In the genomic region with DNA sequence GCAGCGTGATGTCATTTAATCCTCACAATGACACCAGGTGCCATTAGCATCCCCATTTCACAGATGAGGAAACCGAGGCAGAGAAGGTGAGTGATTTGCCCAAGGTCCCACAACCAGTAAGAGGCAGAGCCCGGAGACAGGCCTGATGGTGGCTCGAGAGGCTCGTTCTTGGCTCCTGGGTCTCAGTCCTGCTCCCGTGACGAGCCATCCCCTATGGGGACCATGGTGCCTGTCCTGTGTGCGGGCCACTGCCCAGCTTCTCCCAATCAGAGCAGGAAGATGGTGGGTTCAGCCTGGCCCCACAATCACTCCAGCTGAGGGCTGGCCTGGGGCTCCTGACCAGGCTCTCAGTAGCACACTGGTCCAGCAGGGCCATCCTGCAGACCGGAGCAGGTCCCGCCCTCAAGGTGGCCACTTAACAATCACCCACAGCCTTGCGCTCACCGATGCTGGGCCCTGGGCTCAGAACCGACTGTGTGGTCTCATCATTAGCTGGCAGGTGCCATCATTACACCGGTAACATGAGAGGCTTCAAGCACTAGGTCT, we compare ENCODE assay signal across 1 cellular context.
TF ChIP-seq lines count a peak whose summit lies in the region.

No MANE protein-coding gene starts in this region.

TF ChIP-seq in HepG2, 621 proteins besides CTCF, POLR2A, EP300 and RAD21:
- TF ChIP-seq ZNF350 (CRISPR knock-in tag; IDR thresholded peaks at IDR 0.05; ENCODE audit: borderline replicate concordance, low read depth) (peak; percentile 18; the same call in 1 of the 2 replicates), ZNF337 (CRISPR knock-in tag; IDR thresholded peaks at IDR 0.05; ENCODE audit: borderline replicate concordance, low read depth) (0 out of 2 replicates have a peak, but pooled peaks have one; percentile 25), NR2F2 (IDR thresholded peaks at IDR 0.05; ENCODE audit: borderline replicate concordance, low read depth) (0 out of 2 replicates have a peak, but pooled peaks have one; percentile 6), ZNF891 (CRISPR knock-in tag; IDR thresholded peaks at IDR 0.05) (peak; percentile 30; the same call in 1 of the 2 replicates), ZMYM2 (CRISPR knock-in tag; IDR thresholded peaks at IDR 0.05) (peak; percentile 58; the same call in 1 of the 2 replicates), CREB1 (IDR thresholded peaks at IDR 0.05) (no peak), CREB1 (CRISPR knock-in tag; IDR thresholded peaks at IDR 0.05) (no peak), ZNF629 (CRISPR knock-in tag; conservative IDR thresholded peaks at IDR 0.05) (peak; percentile 99), IKZF1 (IDR thresholded peaks at IDR 0.05) (no peak), CREM (IDR thresholded peaks at IDR 0.05) (0 out of 2 replicates have a peak, but pooled peaks have one; percentile 0), CREM (CRISPR knock-in tag; IDR thresholded peaks at IDR 0.05) (no peak), ZMYM3 (CRISPR knock-in tag; IDR thresholded peaks at IDR 0.05) (peak; percentile 93), ZC3H13 (CRISPR knock-in tag; IDR thresholded peaks at IDR 0.05) (0 out of 2 replicates have a peak, but pooled peaks have one; percentile 32), HMGA1 (CRISPR knock-in tag; conservative IDR thresholded peaks at IDR 0.05) (no peak), ZSCAN21 (CRISPR knock-in tag; IDR thresholded peaks at IDR 0.05; ENCODE audit: borderline replicate concordance) (no peak), ZSCAN31 (CRISPR knock-in tag; IDR thresholded peaks at IDR 0.05; ENCODE audit: low read depth) (0 out of 2 replicates have a peak, but pooled peaks have one; percentile 27), ZNF761 (CRISPR knock-in tag; conservative IDR thresholded peaks at IDR 0.05) (no peak), CHCHD3 (CRISPR knock-in tag; IDR thresholded peaks at IDR 0.05) (no peak), KDM1A (CRISPR knock-in tag; IDR thresholded peaks at IDR 0.05) (peak; percentile 93), CHD4 (IDR thresholded peaks at IDR 0.05; ENCODE audit: borderline replicate concordance, low read length) (peak; percentile 98), ZNF768 (CRISPR knock-in tag; IDR thresholded peaks at IDR 0.05) (0 out of 2 replicates have a peak, but pooled peaks have one; percentile 11), PRMT3 (CRISPR knock-in tag; IDR thresholded peaks at IDR 0.05; ENCODE audit: borderline replicate concordance, low read depth) (0 out of 2 replicates have a peak, but pooled peaks have one; percentile 14), KLF9 (CRISPR knock-in tag; IDR thresholded peaks at IDR 0.05; ENCODE audit: low read depth) (no peak), ZNF605 (CRISPR knock-in tag; IDR thresholded peaks at IDR 0.05) (0 out of 2 replicates have a peak, but pooled peaks have one; percentile 21)
- TF ChIP-seq, protein P1, sequence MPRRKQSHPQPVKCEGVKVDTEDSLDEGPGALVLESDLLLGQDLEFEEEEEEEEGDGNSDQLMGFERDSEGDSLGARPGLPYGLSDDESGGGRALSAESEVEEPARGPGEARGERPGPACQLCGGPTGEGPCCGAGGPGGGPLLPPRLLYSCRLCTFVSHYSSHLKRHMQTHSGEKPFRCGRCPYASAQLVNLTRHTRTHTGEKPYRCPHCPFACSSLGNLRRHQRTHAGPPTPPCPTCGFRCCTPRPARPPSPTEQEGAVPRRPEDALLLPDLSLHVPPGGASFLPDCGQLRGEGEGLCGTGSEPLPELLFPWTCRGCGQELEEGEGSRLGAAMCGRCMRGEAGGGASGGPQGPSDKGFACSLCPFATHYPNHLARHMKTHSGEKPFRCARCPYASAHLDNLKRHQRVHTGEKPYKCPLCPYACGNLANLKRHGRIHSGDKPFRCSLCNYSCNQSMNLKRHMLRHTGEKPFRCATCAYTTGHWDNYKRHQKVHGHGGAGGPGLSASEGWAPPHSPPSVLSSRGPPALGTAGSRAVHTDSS (CRISPR knock-in tag; conservative IDR thresholded peaks at IDR 0.05): no peak
- TF ChIP-seq, protein P2, sequence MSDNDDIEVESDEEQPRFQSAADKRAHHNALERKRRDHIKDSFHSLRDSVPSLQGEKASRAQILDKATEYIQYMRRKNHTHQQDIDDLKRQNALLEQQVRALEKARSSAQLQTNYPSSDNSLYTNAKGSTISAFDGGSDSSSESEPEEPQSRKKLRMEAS (IDR thresholded peaks at IDR 0.05): 0 out of 2 replicates have a peak, but pooled peaks have one; percentile 11
- TF ChIP-seq, protein P3, sequence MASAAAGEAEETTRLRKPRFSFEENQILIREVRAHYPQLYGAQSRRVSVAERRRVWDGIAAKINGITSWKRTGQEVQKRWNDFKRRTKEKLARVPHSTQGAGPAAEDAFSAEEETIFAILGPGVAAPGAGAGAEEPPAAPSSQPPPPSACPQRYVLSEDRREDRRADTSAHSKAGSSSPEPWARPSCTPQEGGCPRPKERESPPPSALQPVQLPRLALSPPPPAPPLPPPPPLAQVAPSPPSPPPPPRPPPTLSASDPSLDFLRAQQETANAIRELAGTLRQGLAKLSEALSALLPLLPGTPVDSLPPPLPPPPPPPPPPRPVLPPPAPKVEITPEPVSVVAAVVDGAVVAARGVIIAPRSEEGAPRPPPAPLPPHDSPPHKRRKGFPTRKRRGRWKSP (CRISPR knock-in tag; IDR thresholded peaks at IDR 0.05): 0 out of 2 replicates have a peak, but pooled peaks have one; percentile 9
- TF ChIP-seq, protein P4, sequence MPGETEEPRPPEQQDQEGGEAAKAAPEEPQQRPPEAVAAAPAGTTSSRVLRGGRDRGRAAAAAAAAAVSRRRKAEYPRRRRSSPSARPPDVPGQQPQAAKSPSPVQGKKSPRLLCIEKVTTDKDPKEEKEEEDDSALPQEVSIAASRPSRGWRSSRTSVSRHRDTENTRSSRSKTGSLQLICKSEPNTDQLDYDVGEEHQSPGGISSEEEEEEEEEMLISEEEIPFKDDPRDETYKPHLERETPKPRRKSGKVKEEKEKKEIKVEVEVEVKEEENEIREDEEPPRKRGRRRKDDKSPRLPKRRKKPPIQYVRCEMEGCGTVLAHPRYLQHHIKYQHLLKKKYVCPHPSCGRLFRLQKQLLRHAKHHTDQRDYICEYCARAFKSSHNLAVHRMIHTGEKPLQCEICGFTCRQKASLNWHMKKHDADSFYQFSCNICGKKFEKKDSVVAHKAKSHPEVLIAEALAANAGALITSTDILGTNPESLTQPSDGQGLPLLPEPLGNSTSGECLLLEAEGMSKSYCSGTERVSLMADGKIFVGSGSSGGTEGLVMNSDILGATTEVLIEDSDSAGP (CRISPR knock-in tag; IDR thresholded peaks at IDR 0.05; ENCODE audit: borderline replicate concordance): peak; percentile 47; the same call in 1 of the 2 replicates
- TF ChIP-seq, protein P5, sequence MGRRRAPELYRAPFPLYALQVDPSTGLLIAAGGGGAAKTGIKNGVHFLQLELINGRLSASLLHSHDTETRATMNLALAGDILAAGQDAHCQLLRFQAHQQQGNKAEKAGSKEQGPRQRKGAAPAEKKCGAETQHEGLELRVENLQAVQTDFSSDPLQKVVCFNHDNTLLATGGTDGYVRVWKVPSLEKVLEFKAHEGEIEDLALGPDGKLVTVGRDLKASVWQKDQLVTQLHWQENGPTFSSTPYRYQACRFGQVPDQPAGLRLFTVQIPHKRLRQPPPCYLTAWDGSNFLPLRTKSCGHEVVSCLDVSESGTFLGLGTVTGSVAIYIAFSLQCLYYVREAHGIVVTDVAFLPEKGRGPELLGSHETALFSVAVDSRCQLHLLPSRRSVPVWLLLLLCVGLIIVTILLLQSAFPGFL (CRISPR knock-in tag; IDR thresholded peaks at IDR 0.05): no peak
- TF ChIP-seq, protein P6, sequence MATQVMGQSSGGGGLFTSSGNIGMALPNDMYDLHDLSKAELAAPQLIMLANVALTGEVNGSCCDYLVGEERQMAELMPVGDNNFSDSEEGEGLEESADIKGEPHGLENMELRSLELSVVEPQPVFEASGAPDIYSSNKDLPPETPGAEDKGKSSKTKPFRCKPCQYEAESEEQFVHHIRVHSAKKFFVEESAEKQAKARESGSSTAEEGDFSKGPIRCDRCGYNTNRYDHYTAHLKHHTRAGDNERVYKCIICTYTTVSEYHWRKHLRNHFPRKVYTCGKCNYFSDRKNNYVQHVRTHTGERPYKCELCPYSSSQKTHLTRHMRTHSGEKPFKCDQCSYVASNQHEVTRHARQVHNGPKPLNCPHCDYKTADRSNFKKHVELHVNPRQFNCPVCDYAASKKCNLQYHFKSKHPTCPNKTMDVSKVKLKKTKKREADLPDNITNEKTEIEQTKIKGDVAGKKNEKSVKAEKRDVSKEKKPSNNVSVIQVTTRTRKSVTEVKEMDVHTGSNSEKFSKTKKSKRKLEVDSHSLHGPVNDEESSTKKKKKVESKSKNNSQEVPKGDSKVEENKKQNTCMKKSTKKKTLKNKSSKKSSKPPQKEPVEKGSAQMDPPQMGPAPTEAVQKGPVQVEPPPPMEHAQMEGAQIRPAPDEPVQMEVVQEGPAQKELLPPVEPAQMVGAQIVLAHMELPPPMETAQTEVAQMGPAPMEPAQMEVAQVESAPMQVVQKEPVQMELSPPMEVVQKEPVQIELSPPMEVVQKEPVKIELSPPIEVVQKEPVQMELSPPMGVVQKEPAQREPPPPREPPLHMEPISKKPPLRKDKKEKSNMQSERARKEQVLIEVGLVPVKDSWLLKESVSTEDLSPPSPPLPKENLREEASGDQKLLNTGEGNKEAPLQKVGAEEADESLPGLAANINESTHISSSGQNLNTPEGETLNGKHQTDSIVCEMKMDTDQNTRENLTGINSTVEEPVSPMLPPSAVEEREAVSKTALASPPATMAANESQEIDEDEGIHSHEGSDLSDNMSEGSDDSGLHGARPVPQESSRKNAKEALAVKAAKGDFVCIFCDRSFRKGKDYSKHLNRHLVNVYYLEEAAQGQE (IDR thresholded peaks at IDR 0.05; ENCODE audit: borderline replicate concordance in 1 of 2, low read depth in 1 of 2, low read length in 2 of 2): no peak
- TF ChIP-seq, protein P7, sequence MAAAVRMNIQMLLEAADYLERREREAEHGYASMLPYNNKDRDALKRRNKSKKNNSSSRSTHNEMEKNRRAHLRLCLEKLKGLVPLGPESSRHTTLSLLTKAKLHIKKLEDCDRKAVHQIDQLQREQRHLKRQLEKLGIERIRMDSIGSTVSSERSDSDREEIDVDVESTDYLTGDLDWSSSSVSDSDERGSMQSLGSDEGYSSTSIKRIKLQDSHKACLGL (CRISPR knock-in tag; IDR thresholded peaks at IDR 0.05): no peak
